Comparison of ENCODE assay signal across 1 cellular context in the genomic region with DNA sequence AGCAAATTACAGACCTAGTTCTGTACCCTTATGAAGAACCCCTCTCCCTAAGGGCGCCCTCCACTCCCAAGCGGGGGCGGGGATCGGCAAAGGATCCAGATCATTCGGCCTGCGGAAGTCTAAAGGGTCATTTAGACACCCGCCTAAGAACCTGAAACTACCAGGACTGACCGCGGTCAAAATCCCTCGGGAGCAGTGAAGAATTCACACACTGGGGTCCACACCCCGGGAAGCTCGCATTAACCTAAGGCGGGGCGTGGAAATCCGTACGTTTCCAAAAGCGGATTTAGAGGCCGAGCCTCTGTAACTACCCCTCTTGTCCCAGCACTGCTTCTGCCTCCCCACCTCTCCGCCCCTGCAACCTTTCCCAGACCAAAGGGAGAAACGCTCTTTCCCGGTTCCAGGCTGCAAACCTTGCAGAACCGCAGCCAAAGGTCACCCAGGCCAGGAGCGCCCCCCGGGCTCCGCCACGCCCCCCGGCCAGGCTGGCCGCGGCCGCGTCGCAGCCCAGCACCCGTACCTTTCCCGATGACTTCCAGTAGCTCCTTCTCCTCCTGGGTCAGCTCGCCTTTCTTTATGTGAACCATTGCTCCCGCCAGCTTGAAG.
TF ChIP-seq lines count a peak whose summit lies in the region.

No MANE protein-coding gene starts in this region.

TF ChIP-seq in HEK293, 187 proteins besides CTCF, POLR2A, EP300 and RAD21 (continued from another document):
- TF ChIP-seq PRDM10 (tag by site-specific recombination; IDR thresholded peaks at IDR 0.05), result peak; percentile 37; the same call in 1 of the 2 replicates
